In genomic region chr6:148997863-148998262, GRCh38 we compare ENCODE assay signal across 16 cellular contexts.
DNase-seq lines count a peak whose midpoint lies in the region; ATAC-seq, FAIRE-seq and TF ChIP-seq lines count a peak whose summit lies in the region.
"Had no signal": no experiment of that assay in that cellular context is flagged by ENCODE, and none has a peak within 500 bp of the region (broad histone marks: within the 10 kb centered on the region; RNA-seq: fewer than 3 reads in every experiment).

No MANE protein-coding gene starts in this region.

- in situ Hi-C loops in GM23248 (cut with MboI), result no loop called here

- TF ChIP-seq POLR2A in body of pancreas (IDR thresholded peaks at IDR 0.05), result no peak

- peaks cover 36% of the 10 kb centered on the region for H3K4me1 ChIP-seq in ACC112 (ENCODE audit: control insufficient read depth, insufficient read depth, low read length, unreplicated experiment)
- peaks cover 45% of the 10 kb centered on the region for H3K4me1 ChIP-seq in GM23248 (ENCODE audit: insufficient read depth)
- peaks cover 16% of the 10 kb centered on the region for H3K4me1 ChIP-seq in astrocyte (ENCODE audit: insufficient read depth, low read length)
- peaks cover 7% of the 10 kb centered on the region for H3K4me1 ChIP-seq in body of pancreas

- FAIRE-seq in astrocyte (lab: Jason Lieb, UNC), result peak; percentile 26

- peak overlapping the region; percentile 16 for H3K9ac ChIP-seq in GM23248
- H3K9ac ChIP-seq in astrocyte (ENCODE audit: low read length), result no peak overlapping the region

- no peaks in the 10 kb centered on the region for H3K9me3 ChIP-seq in GM23248 (ENCODE audit: low read depth)
- H3K9me3 ChIP-seq in astrocyte (ENCODE audit: insufficient read depth, low read depth, low read length), result no peaks in the 10 kb centered on the region
- H3K9me3 ChIP-seq in body of pancreas, result no peaks in the 10 kb centered on the region

- 33 to 38% methylated on average over 3 of the region's 3 CpGs for WGBS in GM23248 (ENCODE audit: low coverage in 1 of 2, low lambda C conversion rate in 2 of 2, missing lambda C conversion rate in 2 of 2), 2 experiments
- WGBS in body of pancreas, 2 donors, result 62 to 90% methylated on average over 3 of the region's 3 CpGs

- ATAC-seq in HG02798 (IDR thresholded peaks at IDR 0.05; ENCODE audit: poor library complexity, unreplicated experiment) (no peak), Right ventricle myocardium superior (ENCODE audit: poor library complexity) (no peak), body of pancreas (no peak)
- ATAC-seq: T-cell had no signal

- H3K9me3 Mint-ChIP-seq in astrocyte (ENCODE audit: unreplicated experiment), result peaks cover 6% of the 10 kb centered on the region

- no peaks in the 10 kb centered on the region for H3K27me3 Mint-ChIP-seq in astrocyte (ENCODE audit: low read depth, unreplicated experiment)
- H3K27me3 Mint-ChIP-seq: T-cell had no signal

- H2AFZ ChIP-seq in ACC112 (ENCODE audit: low read length, unreplicated experiment) (no peak overlapping the region), GM23248 (no peak overlapping the region; the same call in 1 of the 2 replicates), astrocyte (ENCODE audit: low read depth, low read length) (no peak overlapping the region)

- H3K27me3 ChIP-seq in ACC112 (ENCODE audit: insufficient read depth, low read length) (no peaks in the 10 kb centered on the region), GM23248 (replicated peaks; ENCODE audit: insufficient read depth) (no peaks in the 10 kb centered on the region), astrocyte (ENCODE audit: insufficient read depth, low read length) (no peaks in the 10 kb centered on the region), body of pancreas (no peaks in the 10 kb centered on the region)
- H3K27me3 ChIP-seq: suprapubic skin had no signal

- no peak overlapping the region for H3K4me3 ChIP-seq in ACC112 (ENCODE audit: low read depth, low read length)
- no peak overlapping the region for H3K4me3 ChIP-seq in GM23248
- no peak overlapping the region for H3K4me3 ChIP-seq in astrocyte (ENCODE audit: insufficient read depth, low read depth, low read length)
- no peak overlapping the region for H3K4me3 ChIP-seq in body of pancreas
- H3K4me3 ChIP-seq: lung, suprapubic skin had no signal

- H3K4me1 Mint-ChIP-seq in astrocyte (ENCODE audit: low read depth, unreplicated experiment), result peaks cover 33% of the 10 kb centered on the region

- peaks cover 38% of the 10 kb centered on the region for H3F3A ChIP-seq in GM23248 (ENCODE audit: insufficient read depth)

- H4K20me1 ChIP-seq in GM23248 (ENCODE audit: insufficient read depth) (no peaks in the 10 kb centered on the region), astrocyte (ENCODE audit: insufficient read depth, low read length) (no peaks in the 10 kb centered on the region)

- H3K27ac ChIP-seq in ACC112 (ENCODE audit: low read depth, low read length) (peak overlapping the region; percentile 13; the same call in 1 of the 2 replicates), GM23248 (peak overlapping the region; percentile 56), astrocyte (ENCODE audit: low read depth, low read length) (no peak overlapping the region), body of pancreas (no peak overlapping the region)
- H3K27ac ChIP-seq: suprapubic skin had no signal

- H3K36me3 ChIP-seq in ACC112 (ENCODE audit: insufficient read depth, low read length) (peaks cover 11% of the 10 kb centered on the region), GM23248 (ENCODE audit: low read depth) (no peaks in the 10 kb centered on the region), astrocyte (ENCODE audit: insufficient read depth, low read length) (no peaks in the 10 kb centered on the region), body of pancreas (replicated peaks in 1 of 2; ENCODE audit: insufficient read depth in 1 of 2, low read depth in 2 of 2) (no peaks in the 10 kb centered on the region)
- H3K36me3 ChIP-seq: suprapubic skin had no signal

- intact Hi-C loops in Right ventricle myocardium superior (cut with DNase I), result no loop called here
- intact Hi-C loops in body of pancreas (cut with DNase I), result no loop called here

- H3K4me3 Mint-ChIP-seq in astrocyte (ENCODE audit: unreplicated experiment), result no peak overlapping the region
- H3K4me3 Mint-ChIP-seq: activated naive CD4-positive, alpha-beta T cell treated with anti-CD3 and anti-CD28 coated beads, Interleukin-2, amount 10 ng/mL, durations not matched to agents 7 days and 5 days; T-cell had no signal

- H3K79me2 ChIP-seq in ACC112 (ENCODE audit: control insufficient read depth, insufficient read depth, low read length, unreplicated experiment), result no peaks in the 10 kb centered on the region
- H3K79me2 ChIP-seq in GM23248 (ENCODE audit: insufficient read depth), result no peaks in the 10 kb centered on the region
- no peaks in the 10 kb centered on the region for H3K79me2 ChIP-seq in astrocyte (ENCODE audit: insufficient read depth, low read length)

- H3K36me3 Mint-ChIP-seq in astrocyte (ENCODE audit: low read depth, unreplicated experiment), result peaks cover 12% of the 10 kb centered on the region

- H3K4me2 ChIP-seq in GM23248 (ENCODE audit: unreplicated experiment), result peak overlapping the region; percentile 65
- H3K4me2 ChIP-seq in astrocyte (ENCODE audit: low read length), result no peak overlapping the region

- no peaks in the 10 kb centered on the region for H3K9me2 ChIP-seq in GM23248 (ENCODE audit: insufficient read depth)

- peak overlapping the region; percentile 31 for H3K27ac Mint-ChIP-seq in astrocyte (ENCODE audit: unreplicated experiment)
- H3K27ac Mint-ChIP-seq: activated naive CD4-positive, alpha-beta T cell treated with anti-CD3 and anti-CD28 coated beads, Interleukin-2, amount 10 ng/mL, durations not matched to agents 7 days and 5 days had no signal

- TF ChIP-seq CTCF in astrocyte (IDR thresholded peaks at IDR 0.05; ENCODE audit: insufficient read depth, low read depth, low read length) (no peak), body of pancreas (IDR thresholded peaks at IDR 0.05) (no peak)

- peak; percentile 79 for DNase-seq in GM23248
- peak; percentile 69 for DNase-seq in astrocyte (ENCODE audit: low read depth)
- peak; percentile 82 for DNase-seq in iris pigment epithelial cell (ENCODE audit: low read depth)
- DNase-seq in effector CD4-positive, alpha-beta T cell, result no peak
- no peak for DNase-seq in Right ventricle myocardium superior
- DNase-seq in body of pancreas, result no peak
- DNase-seq: activated naive CD4-positive, alpha-beta T cell treated with anti-CD3 and anti-CD28 coated beads, Interleukin-2, amount 10 ng/mL, durations not matched to agents 7 days and 5 days; AML-193; central memory CD4-positive, alpha-beta T cell; NCI-H1105 treated with DMSO at 0.1 percent for 48 hours; NCI-H446 treated with DMSO at 0.1 percent for 48 hours; T-cell had no signal

Comparison
In these comparisons a context has a peak if more than half of its experiments do, and no peak if none do; other contexts are left out.
1. H3K27ac ChIP-seq: peak in ACC112 (single experiment) and GM23248 (single experiment); none in astrocyte (single experiment) and body of pancreas (0 of 4).
2. DNase-seq: peak in GM23248 (single experiment), astrocyte (single experiment) and iris pigment epithelial cell (single experiment); none in effector CD4-positive, alpha-beta T cell (single experiment), Right ventricle myocardium superior (single experiment) and body of pancreas (0 of 4).